In genomic region chr15:85854345-85855097, GRCh38 we compare ENCODE assay signal across 8 cellular contexts. TPM values are rescaled to one million over a fixed set of nuclear protein-coding genes. Genes with fewer than 3 reads are reported as not detected.
A peak's percentile ranks its signal among the peaks of the same experiment; 100 is the strongest.
DNase-seq lines count a peak whose midpoint lies in the region; ATAC-seq, FAIRE-seq and TF ChIP-seq lines count a peak whose summit lies in the region.

No MANE protein-coding gene starts in this region.

- H3K27ac ChIP-seq in RWPE1 (no peak overlapping the region), right atrium auricular region (no peak overlapping the region)

- DNase-seq in COLO829 (ENCODE audit: low spot score) (peak; percentile 87), HTR-8/SVneo (ENCODE audit: insufficient read length, low spot score) (peak; percentile 65), RWPE1 (ENCODE audit: low spot score) (peak; percentile 78), amygdala (lab: John Stamatoyannopoulos, UW) (peak in 32 of 56 donors; percentile 4 to 69 (median 15)), right atrium auricular region (ENCODE audit: low spot score) (no peak), retinal pigment epithelial cell (ENCODE audit: low read depth) (no peak), cortex of kidney (lab: John Stamatoyannopoulos, UW) (no peak)

- CTCF ChIA-PET in RWPE1 (lab: Yijun Ruan, JAX), result interaction anchor here (0.6 to 1.0 kb wide), 5 partner anchors 39 to 890 kb away, joined by 3 read pairs; no protein-coding TSS in a partner anchor

- POLR2A ChIA-PET in RWPE1 (lab: Yijun Ruan, JAX; ENCODE audit: low non-redundant PET), result no interaction called here

- no peaks in the 10 kb centered on the region for H3K36me3 ChIP-seq in right atrium auricular region

- peak; percentile 52 for FAIRE-seq in HTR-8/SVneo (lab: Jason Lieb, UNC)

- no peaks in the 10 kb centered on the region for H3K9me3 ChIP-seq in right atrium auricular region

- H3K4me1 ChIP-seq in right atrium auricular region, result peaks cover 0 to 7% of the 10 kb centered on the region in 2 donors

- no peak overlapping the region for H3K4me3 ChIP-seq in right atrium auricular region
- H3K4me3 ChIP-seq in retinal pigment epithelial cell (ENCODE audit: low read length), result no peak overlapping the region

- TF ChIP-seq CTCF in RWPE1 (conservative IDR thresholded peaks at IDR 0.05; ENCODE audit: low read depth), result peak; percentile 92
- TF ChIP-seq CTCF in right atrium auricular region (IDR thresholded peaks at IDR 0.05), result peak; percentile 58 to 85
- peak; percentile 79 for TF ChIP-seq CTCF in retinal pigment epithelial cell (conservative IDR thresholded peaks at IDR 0.05; ENCODE audit: low read depth, low read length)

- ATAC-seq in GM19035 (IDR thresholded peaks at IDR 0.05; ENCODE audit: unreplicated experiment), result peak; percentile 57

- no peaks in the 10 kb centered on the region for H3K27me3 ChIP-seq in right atrium auricular region

RNA-seq across cellular contexts. Expression of gene KLHL25, which starts 59.8 kb away (rescaled TPM):
- 1 to 10 TPM; 4.1 TPM for total RNA-seq in right atrium auricular region

Comparison
In these comparisons a context has a peak if more than half of its experiments do, and no peak if none do; other contexts are left out.
1. DNase-seq: peak in COLO829 (single experiment), HTR-8/SVneo (single experiment), RWPE1 (single experiment) and amygdala (32 of 56); none in right atrium auricular region (single experiment), retinal pigment epithelial cell (single experiment) and cortex of kidney (single experiment).
2. Peak in every context shown above with its lines, with median percentiles within 50 percentile points of each other: CTCF ChIP-seq.